ENCODE assay signal across 8 cellular contexts in the genomic region with DNA sequence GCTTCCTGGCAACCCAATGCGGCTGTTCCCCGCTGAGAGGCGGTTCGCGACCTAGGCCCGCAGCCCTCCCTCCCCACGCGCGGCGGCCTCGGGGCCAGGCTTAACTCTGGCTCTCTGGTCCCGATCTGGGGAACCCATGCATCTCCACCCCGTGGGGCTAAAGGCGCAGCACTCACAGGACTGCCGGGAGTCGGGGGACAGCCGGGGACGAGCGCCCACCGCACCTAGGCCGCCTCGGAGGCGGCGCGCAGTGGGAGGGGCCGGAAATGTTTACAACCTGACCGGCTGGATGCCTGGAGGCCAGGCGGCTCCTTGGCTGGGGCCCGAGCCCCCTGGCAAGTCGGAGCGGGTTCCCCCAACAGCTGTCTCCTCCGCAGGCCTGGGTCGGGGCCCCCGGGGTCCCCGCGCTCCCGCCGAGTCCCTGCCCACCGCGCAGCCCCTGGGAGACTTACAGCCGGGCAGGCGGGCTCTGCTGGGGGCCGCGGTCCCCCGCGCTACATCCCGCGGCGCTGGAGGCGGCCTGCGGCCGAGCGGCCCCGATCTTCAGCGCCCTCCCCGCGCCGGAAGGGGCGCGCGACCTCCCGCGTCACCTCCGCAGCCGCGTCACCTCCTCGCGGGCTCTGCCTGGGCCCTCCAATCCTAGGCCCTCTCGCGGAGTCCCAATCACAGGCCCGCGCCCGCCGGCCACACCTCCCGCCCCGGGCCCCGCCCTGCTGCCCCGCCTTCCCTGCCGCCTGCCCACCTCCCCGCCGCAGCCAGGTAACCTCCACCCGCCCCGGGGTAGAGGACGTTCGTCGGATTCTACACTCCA. TPM values are rescaled to one million over a fixed set of nuclear protein-coding genes. Genes with fewer than 3 reads are reported as not detected.
DNase-seq lines count a peak whose midpoint lies in the region; ATAC-seq, FAIRE-seq and TF ChIP-seq lines count a peak whose summit lies in the region.

A gene with protein sequence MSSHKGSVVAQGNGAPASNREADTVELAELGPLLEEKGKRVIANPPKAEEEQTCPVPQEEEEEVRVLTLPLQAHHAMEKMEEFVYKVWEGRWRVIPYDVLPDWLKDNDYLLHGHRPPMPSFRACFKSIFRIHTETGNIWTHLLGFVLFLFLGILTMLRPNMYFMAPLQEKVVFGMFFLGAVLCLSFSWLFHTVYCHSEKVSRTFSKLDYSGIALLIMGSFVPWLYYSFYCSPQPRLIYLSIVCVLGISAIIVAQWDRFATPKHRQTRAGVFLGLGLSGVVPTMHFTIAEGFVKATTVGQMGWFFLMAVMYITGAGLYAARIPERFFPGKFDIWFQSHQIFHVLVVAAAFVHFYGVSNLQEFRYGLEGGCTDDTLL (minus strand): TSS at position 580 of the 811 bp plus-strand sequence. CDS start 7,242 bp downstream, outside the sequence.

- ATAC-seq in GM18868 (IDR thresholded peaks at IDR 0.05; ENCODE audit: unreplicated experiment) (peak; percentile 98), HG03103 (IDR thresholded peaks at IDR 0.05; ENCODE audit: low read depth, unreplicated experiment) (peak; percentile 98), WTC11 (peak; percentile 98)

- peak within 1 kb of the TSS; percentile 61 for H3K27ac ChIP-seq in AG04450 (ENCODE audit: low read depth, low read length)

- peak within 1 kb of the TSS; percentile 97 for H3K4me3 Mint-ChIP-seq in WTC11

- H3K36me3 ChIP-seq in bronchial epithelial cell (ENCODE audit: control insufficient read depth, insufficient read depth, low read length) = peaks cover 17% of the 10 kb centered on the region

- no peaks in the 10 kb centered on the region for H3K9me3 Mint-ChIP-seq in WTC11

- DNase-seq in AG04450 (ENCODE audit: low read depth, low spot score) (no peak), NCI-H2171 treated with DMSO at 0.1 percent for 48 hours (lab: John Stamatoyannopoulos, UW) (peak; percentile 87), WTC11 (ENCODE audit: low spot score) (peak; percentile 95), bronchial epithelial cell (ENCODE audit: low read depth) (peak; percentile 77), iPS-NIHi7 (ENCODE audit: extremely low spot score) (peak; percentile 100), smooth muscle cell of the brain vasculature (ENCODE audit: low read depth, low spot score) (peak; percentile 41)

- H3K27ac Mint-ChIP-seq in WTC11 = peak within 1 kb of the TSS; percentile 94; the same call in 1 of the 2 replicates

- no peak for FAIRE-seq in bronchial epithelial cell (lab: Jason Lieb, UNC)

- H3K27me3 Mint-ChIP-seq in WTC11 (ENCODE audit: low read depth) = no peaks in the 10 kb centered on the region

- H3K27me3 ChIP-seq in AG04450 (ENCODE audit: control insufficient read depth, insufficient read depth, low read length) (no peaks in the 10 kb centered on the region), bronchial epithelial cell (ENCODE audit: control insufficient read depth, insufficient read depth, low read length) (no peaks in the 10 kb centered on the region)

- TF ChIP-seq CTCF in AG04450 (IDR thresholded peaks at IDR 0.05; ENCODE audit: low read depth, low read length) (no peak), WTC11 (IDR thresholded peaks at IDR 0.05) (no peak), bronchial epithelial cell (IDR thresholded peaks at IDR 0.05; ENCODE audit: insufficient read depth, low read length, severe bottlenecking) (no peak)

- no peaks in the 10 kb centered on the region for H3K36me3 Mint-ChIP-seq in WTC11

- peaks cover 16% of the 10 kb centered on the region for H3K4me1 Mint-ChIP-seq in WTC11

- POLR2A ChIA-PET in AG04450 (lab: Yijun Ruan, JAX) (no interaction called here), WTC11 (lab: Charles Lee) (no interaction called here)

- CTCF ChIA-PET in AG04450 (lab: Charles Lee) (no interaction called here), WTC11 (lab: Charles Lee) (no interaction called here)

- no peaks in the 10 kb centered on the region; the same call in 1 of the 2 replicates for H3K9me3 ChIP-seq in AG04450 (ENCODE audit: control insufficient read depth, insufficient read depth, low read length)

- H3K4me3 ChIP-seq in AG04450 (ENCODE audit: low read depth, low read length) (peak within 1 kb of the TSS; percentile 90), bronchial epithelial cell (ENCODE audit: low read depth, low read length) (peak within 1 kb of the TSS; percentile 85)

TF ChIP-seq in WTC11, 78 proteins besides CTCF, POLR2A, EP300 and RAD21 (continues in another document):
- TF ChIP-seq ZNF317 (CRISPR knock-in tag; IDR thresholded peaks at IDR 0.05; ENCODE audit: borderline replicate concordance, low read depth) (no peak), JUN (CRISPR knock-in tag; IDR thresholded peaks at IDR 0.05) (no peak), SMAD3 (CRISPR knock-in tag; IDR thresholded peaks at IDR 0.05; ENCODE audit: borderline replicate concordance) (0 out of 2 replicates have a peak, but pooled peaks have one; percentile 13), NFATC4 (CRISPR knock-in tag; IDR thresholded peaks at IDR 0.05) (no peak), GABPB1 (CRISPR knock-in tag; IDR thresholded peaks at IDR 0.05) (no peak), ZNF671 (CRISPR knock-in tag; IDR thresholded peaks at IDR 0.05) (no peak), PRRX2 (CRISPR knock-in tag; IDR thresholded peaks at IDR 0.05) (no peak), TEAD4 (CRISPR knock-in tag; IDR thresholded peaks at IDR 0.05) (no peak), RORB (CRISPR knock-in tag; IDR thresholded peaks at IDR 0.05) (no peak), NR2C2 (CRISPR knock-in tag; IDR thresholded peaks at IDR 0.05) (no peak), SMAD4 (CRISPR knock-in tag; IDR thresholded peaks at IDR 0.05) (no peak), ETV6 (CRISPR knock-in tag; IDR thresholded peaks at IDR 0.05) (peak; percentile 76), IRF2 (CRISPR knock-in tag; IDR thresholded peaks at IDR 0.05; ENCODE audit: borderline replicate concordance, low read depth) (no peak), KAT7 (CRISPR knock-in tag; IDR thresholded peaks at IDR 0.05; ENCODE audit: borderline replicate concordance) (no peak)
- TF ChIP-seq, protein P1, sequence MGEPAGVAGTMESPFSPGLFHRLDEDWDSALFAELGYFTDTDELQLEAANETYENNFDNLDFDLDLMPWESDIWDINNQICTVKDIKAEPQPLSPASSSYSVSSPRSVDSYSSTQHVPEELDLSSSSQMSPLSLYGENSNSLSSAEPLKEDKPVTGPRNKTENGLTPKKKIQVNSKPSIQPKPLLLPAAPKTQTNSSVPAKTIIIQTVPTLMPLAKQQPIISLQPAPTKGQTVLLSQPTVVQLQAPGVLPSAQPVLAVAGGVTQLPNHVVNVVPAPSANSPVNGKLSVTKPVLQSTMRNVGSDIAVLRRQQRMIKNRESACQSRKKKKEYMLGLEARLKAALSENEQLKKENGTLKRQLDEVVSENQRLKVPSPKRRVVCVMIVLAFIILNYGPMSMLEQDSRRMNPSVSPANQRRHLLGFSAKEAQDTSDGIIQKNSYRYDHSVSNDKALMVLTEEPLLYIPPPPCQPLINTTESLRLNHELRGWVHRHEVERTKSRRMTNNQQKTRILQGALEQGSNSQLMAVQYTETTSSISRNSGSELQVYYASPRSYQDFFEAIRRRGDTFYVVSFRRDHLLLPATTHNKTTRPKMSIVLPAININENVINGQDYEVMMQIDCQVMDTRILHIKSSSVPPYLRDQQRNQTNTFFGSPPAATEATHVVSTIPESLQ (CRISPR knock-in tag; IDR thresholded peaks at IDR 0.05) = no peak
- TF ChIP-seq, protein P2, sequence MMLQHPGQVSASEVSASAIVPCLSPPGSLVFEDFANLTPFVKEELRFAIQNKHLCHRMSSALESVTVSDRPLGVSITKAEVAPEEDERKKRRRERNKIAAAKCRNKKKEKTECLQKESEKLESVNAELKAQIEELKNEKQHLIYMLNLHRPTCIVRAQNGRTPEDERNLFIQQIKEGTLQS (CRISPR knock-in tag; conservative IDR thresholded peaks at IDR 0.05) = no peak
- TF ChIP-seq, protein P3, sequence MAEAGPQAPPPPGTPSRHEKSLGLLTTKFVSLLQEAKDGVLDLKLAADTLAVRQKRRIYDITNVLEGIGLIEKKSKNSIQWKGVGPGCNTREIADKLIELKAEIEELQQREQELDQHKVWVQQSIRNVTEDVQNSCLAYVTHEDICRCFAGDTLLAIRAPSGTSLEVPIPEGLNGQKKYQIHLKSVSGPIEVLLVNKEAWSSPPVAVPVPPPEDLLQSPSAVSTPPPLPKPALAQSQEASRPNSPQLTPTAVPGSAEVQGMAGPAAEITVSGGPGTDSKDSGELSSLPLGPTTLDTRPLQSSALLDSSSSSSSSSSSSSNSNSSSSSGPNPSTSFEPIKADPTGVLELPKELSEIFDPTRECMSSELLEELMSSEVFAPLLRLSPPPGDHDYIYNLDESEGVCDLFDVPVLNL (CRISPR knock-in tag; IDR thresholded peaks at IDR 0.05; ENCODE audit: borderline replicate concordance, low read depth) = no peak
- TF ChIP-seq, protein P4, sequence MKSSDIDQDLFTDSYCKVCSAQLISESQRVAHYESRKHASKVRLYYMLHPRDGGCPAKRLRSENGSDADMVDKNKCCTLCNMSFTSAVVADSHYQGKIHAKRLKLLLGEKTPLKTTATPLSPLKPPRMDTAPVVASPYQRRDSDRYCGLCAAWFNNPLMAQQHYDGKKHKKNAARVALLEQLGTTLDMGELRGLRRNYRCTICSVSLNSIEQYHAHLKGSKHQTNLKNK (CRISPR knock-in tag; IDR thresholded peaks at IDR 0.05) = 0 out of 2 replicates have a peak, but pooled peaks have one; percentile 65
- TF ChIP-seq, protein P5, sequence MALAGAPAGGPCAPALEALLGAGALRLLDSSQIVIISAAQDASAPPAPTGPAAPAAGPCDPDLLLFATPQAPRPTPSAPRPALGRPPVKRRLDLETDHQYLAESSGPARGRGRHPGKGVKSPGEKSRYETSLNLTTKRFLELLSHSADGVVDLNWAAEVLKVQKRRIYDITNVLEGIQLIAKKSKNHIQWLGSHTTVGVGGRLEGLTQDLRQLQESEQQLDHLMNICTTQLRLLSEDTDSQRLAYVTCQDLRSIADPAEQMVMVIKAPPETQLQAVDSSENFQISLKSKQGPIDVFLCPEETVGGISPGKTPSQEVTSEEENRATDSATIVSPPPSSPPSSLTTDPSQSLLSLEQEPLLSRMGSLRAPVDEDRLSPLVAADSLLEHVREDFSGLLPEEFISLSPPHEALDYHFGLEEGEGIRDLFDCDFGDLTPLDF (CRISPR knock-in tag; IDR thresholded peaks at IDR 0.05) = no peak
- TF ChIP-seq, protein P6, sequence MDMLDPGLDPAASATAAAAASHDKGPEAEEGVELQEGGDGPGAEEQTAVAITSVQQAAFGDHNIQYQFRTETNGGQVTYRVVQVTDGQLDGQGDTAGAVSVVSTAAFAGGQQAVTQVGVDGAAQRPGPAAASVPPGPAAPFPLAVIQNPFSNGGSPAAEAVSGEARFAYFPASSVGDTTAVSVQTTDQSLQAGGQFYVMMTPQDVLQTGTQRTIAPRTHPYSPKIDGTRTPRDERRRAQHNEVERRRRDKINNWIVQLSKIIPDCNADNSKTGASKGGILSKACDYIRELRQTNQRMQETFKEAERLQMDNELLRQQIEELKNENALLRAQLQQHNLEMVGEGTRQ (CRISPR knock-in tag; IDR thresholded peaks at IDR 0.05) = peak; percentile 25; the same call in 1 of the 2 replicates

RNA-seq across cellular contexts. Expression of the gene that starts here (rescaled TPM):
- 120 and 124 TPM in 2 replicates for polyA plus RNA-seq in AG04450 (2011; rRNA removed)
- 135 and 152 TPM in 2 replicates for polyA minus RNA-seq in AG04450 (2011; rRNA and poly(A)+ RNA removed)
- total RNA-seq in WTC11 (2021) (68.7 to 73.2 TPM (median 72.6 TPM) in 3 replicates), bronchial epithelial cell (178 and 212 TPM in 2 replicates)
